8 cellular contexts compared by ENCODE assay signal in the genomic region with DNA sequence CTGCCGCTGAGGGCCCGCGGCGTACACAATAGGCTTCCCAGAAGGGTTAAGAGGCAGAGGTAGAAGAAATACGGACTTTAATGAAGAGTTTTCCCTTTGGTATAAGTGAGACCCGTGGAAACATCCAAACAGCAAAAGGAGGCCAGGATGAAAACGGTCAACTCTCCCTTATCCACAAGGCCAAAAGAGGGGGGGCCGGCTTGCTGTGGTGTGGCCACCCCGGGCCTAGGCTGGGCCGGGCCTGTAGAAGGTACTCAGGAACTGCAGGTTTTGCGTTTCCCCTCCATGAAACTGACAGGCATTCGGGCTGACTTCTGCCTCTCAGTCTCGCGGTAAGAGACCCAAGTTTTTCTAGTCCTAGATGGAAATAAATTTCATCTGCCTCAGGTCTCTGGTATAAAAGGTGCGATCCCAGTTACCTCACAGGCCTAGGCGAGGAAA. TPM values are rescaled to one million over a fixed set of nuclear protein-coding genes. Genes with fewer than 3 reads are reported as not detected.
DNase-seq lines count a peak whose midpoint lies in the region; ATAC-seq lines count a peak whose summit lies in the region.

No MANE protein-coding gene starts in this region.

- peak overlapping the region; percentile 85 for H3K4me3 Mint-ChIP-seq in activated CD4-positive, alpha-beta T cell treated with anti-CD3 and anti-CD28 coated beads, Interleukin-2, amount 10 ng/mL, durations not matched to agents 7 days and 5 days
- peak overlapping the region; percentile 95 for H3K4me3 Mint-ChIP-seq in activated naive CD8-positive, alpha-beta T cell treated with anti-CD3 and anti-CD28 coated beads, Interleukin-2, amount 50 U/mL, for 24 hours
- H3K4me3 Mint-ChIP-seq in stimulated activated effector memory CD8-positive, alpha-beta T cell treated with anti-CD3 and anti-CD28 coated beads, Interleukin-12 subunit alpha, Interleukin-12 subunit beta, amount 100 ng/mL, for 72 hours = peak overlapping the region; percentile 80

- CTCF ChIA-PET in activated CD4-positive, alpha-beta T cell treated with anti-CD3 and anti-CD28 coated beads, Interleukin-2, amount 10 ng/mL, durations not matched to agents 7 days and 5 days (lab: Charles Lee) = interaction anchor here (1.2 to 3.3 kb wide), 8 partner anchors 9 to 123 kb away, joined by 5 to 23 read pairs (median 8); a partner anchor contains a TSS

- no peak for ATAC-seq in activated naive CD8-positive, alpha-beta T cell treated with anti-CD3 and anti-CD28 coated beads, Interleukin-2, amount 50 U/mL, for 24 hours
- ATAC-seq in stimulated activated effector memory CD8-positive, alpha-beta T cell treated with anti-CD3 and anti-CD28 coated beads, Interleukin-12 subunit alpha, Interleukin-12 subunit beta, amount 100 ng/mL, for 72 hours = peak; percentile 20

- H3K27ac Mint-ChIP-seq in activated CD4-positive, alpha-beta T cell treated with anti-CD3 and anti-CD28 coated beads, Interleukin-2, amount 10 ng/mL, durations not matched to agents 7 days and 5 days = peak overlapping the region; percentile 91
- H3K27ac Mint-ChIP-seq in activated naive CD8-positive, alpha-beta T cell treated with anti-CD3 and anti-CD28 coated beads, Interleukin-2, amount 50 U/mL, for 24 hours = peak overlapping the region; percentile 90
- H3K27ac Mint-ChIP-seq in stimulated activated effector memory CD8-positive, alpha-beta T cell treated with anti-CD3 and anti-CD28 coated beads, Interleukin-12 subunit alpha, Interleukin-12 subunit beta, amount 100 ng/mL, for 72 hours = peak overlapping the region; percentile 81

- H3K36me3 Mint-ChIP-seq in activated CD4-positive, alpha-beta T cell treated with anti-CD3 and anti-CD28 coated beads, Interleukin-2, amount 10 ng/mL, durations not matched to agents 7 days and 5 days (ENCODE audit: low read depth) = peaks cover 38% of the 10 kb centered on the region
- H3K36me3 Mint-ChIP-seq in activated naive CD8-positive, alpha-beta T cell treated with anti-CD3 and anti-CD28 coated beads, Interleukin-2, amount 50 U/mL, for 24 hours (ENCODE audit: low read depth) = peaks cover 21% of the 10 kb centered on the region
- peaks cover 81% of the 10 kb centered on the region for H3K36me3 Mint-ChIP-seq in stimulated activated effector memory CD8-positive, alpha-beta T cell treated with anti-CD3 and anti-CD28 coated beads, Interleukin-12 subunit alpha, Interleukin-12 subunit beta, amount 100 ng/mL, for 72 hours

- DNase-seq in activated CD4-positive, alpha-beta T cell treated with anti-CD3 and anti-CD28 coated beads, Interleukin-2, amount 10 ng/mL, durations not matched to agents 7 days and 5 days = peak; percentile 33
- no peak for DNase-seq in activated CD4-positive, alpha-beta T cell treated with anti-CD3 and anti-CD28 coated beads for 48 hours
- peak; percentile 64 for DNase-seq in KBM-7
- peak; percentile 33 for DNase-seq in activated naive CD8-positive, alpha-beta T cell treated with anti-CD3 and anti-CD28 coated beads, Interleukin-2, amount 50 U/mL, for 24 hours
- no peak for DNase-seq in stimulated activated effector memory CD8-positive, alpha-beta T cell treated with anti-CD3 and anti-CD28 coated beads, Interleukin-12 subunit alpha, Interleukin-12 subunit beta, amount 100 ng/mL, for 72 hours (ENCODE audit: low spot score in 2 of 2)
- no peak for DNase-seq in central memory CD4-positive, alpha-beta T cell
- no peak for DNase-seq in ecto neural progenitor cell (ENCODE audit: low spot score)

- in situ Hi-C loops in KBM-7 (cut with MboI; ENCODE audit: low pct_unique_long_range_greater_than_20kb, low sequenced_read_pairs) = no loop called here

- POLR2A ChIA-PET in activated CD4-positive, alpha-beta T cell treated with anti-CD3 and anti-CD28 coated beads, Interleukin-2, amount 10 ng/mL, durations not matched to agents 7 days and 5 days (lab: Charles Lee) = no interaction called here

- peak overlapping the region; percentile 91 for H3K4me3 ChIP-seq in iPS-18c (ENCODE audit: insufficient read depth, low read depth, low read length)

- H3K9me3 Mint-ChIP-seq in activated CD4-positive, alpha-beta T cell treated with anti-CD3 and anti-CD28 coated beads, Interleukin-2, amount 10 ng/mL, durations not matched to agents 7 days and 5 days = no peaks in the 10 kb centered on the region
- no peaks in the 10 kb centered on the region for H3K9me3 Mint-ChIP-seq in activated naive CD8-positive, alpha-beta T cell treated with anti-CD3 and anti-CD28 coated beads, Interleukin-2, amount 50 U/mL, for 24 hours
- no peaks in the 10 kb centered on the region for H3K9me3 Mint-ChIP-seq in stimulated activated effector memory CD8-positive, alpha-beta T cell treated with anti-CD3 and anti-CD28 coated beads, Interleukin-12 subunit alpha, Interleukin-12 subunit beta, amount 100 ng/mL, for 72 hours

- no peaks in the 10 kb centered on the region for H3K9me3 ChIP-seq in iPS-18c (ENCODE audit: control insufficient read depth, insufficient read depth, low read length)

- H3K27me3 Mint-ChIP-seq in activated CD4-positive, alpha-beta T cell treated with anti-CD3 and anti-CD28 coated beads, Interleukin-2, amount 10 ng/mL, durations not matched to agents 7 days and 5 days = no peaks in the 10 kb centered on the region
- H3K27me3 Mint-ChIP-seq in activated naive CD8-positive, alpha-beta T cell treated with anti-CD3 and anti-CD28 coated beads, Interleukin-2, amount 50 U/mL, for 24 hours = no peaks in the 10 kb centered on the region

- H3K4me1 Mint-ChIP-seq in activated CD4-positive, alpha-beta T cell treated with anti-CD3 and anti-CD28 coated beads, Interleukin-2, amount 10 ng/mL, durations not matched to agents 7 days and 5 days = peaks cover 51% of the 10 kb centered on the region
- peaks cover 27% of the 10 kb centered on the region for H3K4me1 Mint-ChIP-seq in activated naive CD8-positive, alpha-beta T cell treated with anti-CD3 and anti-CD28 coated beads, Interleukin-2, amount 50 U/mL, for 24 hours
- H3K4me1 Mint-ChIP-seq in stimulated activated effector memory CD8-positive, alpha-beta T cell treated with anti-CD3 and anti-CD28 coated beads, Interleukin-12 subunit alpha, Interleukin-12 subunit beta, amount 100 ng/mL, for 72 hours = peaks cover 47% of the 10 kb centered on the region

RNA-seq across cellular contexts. Expression of a gene that starts 0.7 kb away (rescaled TPM):
- 10 to 100 TPM; 50.0 to 50.2 TPM for total RNA-seq in activated CD4-positive, alpha-beta T cell treated with anti-CD3 and anti-CD28 coated beads, Interleukin-2, amount 10 ng/mL, durations not matched to agents 7 days and 5 days

RNA-seq across cellular contexts. Expression of a gene that starts 6.4 kb away (rescaled TPM):
- 10 to 100 TPM; 74.6 to 92.0 TPM for total RNA-seq in activated CD4-positive, alpha-beta T cell treated with anti-CD3 and anti-CD28 coated beads, Interleukin-2, amount 10 ng/mL, durations not matched to agents 7 days and 5 days

RNA-seq across cellular contexts. Expression of a gene that starts 8.3 kb away (rescaled TPM):
- total RNA-seq in activated CD4-positive, alpha-beta T cell treated with anti-CD3 and anti-CD28 coated beads, Interleukin-2, amount 10 ng/mL, durations not matched to agents 7 days and 5 days = 100 to 1,000 TPM in 1 of 2 experiments, 10 to 100 TPM in 1; 75.1 to 104 TPM

RNA-seq across cellular contexts. Expression of a gene that starts 12.2 kb away (rescaled TPM):
- total RNA-seq in activated CD4-positive, alpha-beta T cell treated with anti-CD3 and anti-CD28 coated beads, Interleukin-2, amount 10 ng/mL, durations not matched to agents 7 days and 5 days = 100 to 1,000 TPM; 147 to 157 TPM

RNA-seq across cellular contexts. Expression of a gene that starts 20.9 kb away (rescaled TPM):
- total RNA-seq in activated CD4-positive, alpha-beta T cell treated with anti-CD3 and anti-CD28 coated beads, Interleukin-2, amount 10 ng/mL, durations not matched to agents 7 days and 5 days = 10 to 100 TPM; 41.2 to 41.3 TPM

Comparison
In these comparisons a context has a peak if more than half of its experiments do, and no peak if none do; other contexts are left out.
1. DNase-seq: peak in activated CD4-positive, alpha-beta T cell treated with anti-CD3 and anti-CD28 coated beads, Interleukin-2, amount 10 ng/mL, durations not matched to agents 7 days and 5 days (single experiment), KBM-7 (single experiment) and activated naive CD8-positive, alpha-beta T cell treated with anti-CD3 and anti-CD28 coated beads, Interleukin-2, amount 50 U/mL, for 24 hours (single experiment); none in activated CD4-positive, alpha-beta T cell treated with anti-CD3 and anti-CD28 coated beads for 48 hours (single experiment), stimulated activated effector memory CD8-positive, alpha-beta T cell treated with anti-CD3 and anti-CD28 coated beads, Interleukin-12 subunit alpha, Interleukin-12 subunit beta, amount 100 ng/mL, for 72 hours (0 of 2), central memory CD4-positive, alpha-beta T cell (single experiment) and ecto neural progenitor cell (single experiment).
2. Peak in every context shown above with its lines, with median percentiles within 50 percentile points of each other: H3K27ac Mint-ChIP-seq and H3K4me3 Mint-ChIP-seq.